In the genomic region with DNA sequence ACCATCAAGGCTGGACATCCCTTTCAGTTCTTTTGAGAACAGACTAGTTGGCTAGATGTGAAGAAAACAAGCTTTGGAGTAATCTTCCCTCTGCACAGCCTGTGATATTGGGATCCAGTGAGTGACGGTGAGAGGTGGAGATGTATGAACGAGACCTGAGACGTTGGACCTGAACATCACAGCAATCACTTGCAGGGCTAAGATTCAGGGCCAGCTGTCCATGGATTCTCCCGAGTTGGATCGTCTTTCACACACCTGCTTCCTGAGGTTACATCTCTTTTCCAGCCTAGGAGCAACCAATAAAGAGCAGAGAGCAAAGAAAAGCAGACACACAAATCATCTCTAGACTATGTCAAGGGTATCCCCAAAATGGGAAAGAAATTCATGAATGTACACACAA, we compare ENCODE assay signal across 1 cellular context.
TF ChIP-seq lines count a peak whose summit lies in the region.

No MANE protein-coding gene starts in this region.

TF ChIP-seq in H1, 55 proteins besides CTCF, POLR2A, EP300 and RAD21:
- TF ChIP-seq KDM4A (IDR thresholded peaks at IDR 0.05; ENCODE audit: low read depth, low read length, severe bottlenecking) (no peak), SUZ12 (IDR thresholded peaks at IDR 0.05; ENCODE audit: low read length) (no peak), TEAD4 (IDR thresholded peaks at IDR 0.05; ENCODE audit: low read depth, low read length) (no peak), KDM5A (IDR thresholded peaks at IDR 0.05; ENCODE audit: low read length) (no peak), JUND (IDR thresholded peaks at IDR 0.05; ENCODE audit: low read length) (no peak), FOSL1 (IDR thresholded peaks at IDR 0.05; ENCODE audit: insufficient read depth, low read depth, low read length) (no peak), CREB1 (IDR thresholded peaks at IDR 0.05) (no peak), CTBP2 (IDR thresholded peaks at IDR 0.05; ENCODE audit: borderline replicate concordance, insufficient read depth, insufficient read length, low read length) (no peak), NRF1 (IDR thresholded peaks at IDR 0.05; ENCODE audit: low read depth, low read length) (no peak), SIX5 (IDR thresholded peaks at IDR 0.05; ENCODE audit: low read depth, low read length) (no peak), EZH2 (IDR thresholded peaks at IDR 0.05; ENCODE audit: low read depth, low read length, severe bottlenecking) (no peak)
- TF ChIP-seq, protein P1, sequence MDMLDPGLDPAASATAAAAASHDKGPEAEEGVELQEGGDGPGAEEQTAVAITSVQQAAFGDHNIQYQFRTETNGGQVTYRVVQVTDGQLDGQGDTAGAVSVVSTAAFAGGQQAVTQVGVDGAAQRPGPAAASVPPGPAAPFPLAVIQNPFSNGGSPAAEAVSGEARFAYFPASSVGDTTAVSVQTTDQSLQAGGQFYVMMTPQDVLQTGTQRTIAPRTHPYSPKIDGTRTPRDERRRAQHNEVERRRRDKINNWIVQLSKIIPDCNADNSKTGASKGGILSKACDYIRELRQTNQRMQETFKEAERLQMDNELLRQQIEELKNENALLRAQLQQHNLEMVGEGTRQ (IDR thresholded peaks at IDR 0.05; ENCODE audit: low read length) = no peak
